In genomic region chr13:37109080-37109678, GRCh38 we compare ENCODE assay signal across 8 cellular contexts. TPM values are rescaled to one million over a fixed set of nuclear protein-coding genes. Genes with fewer than 3 reads are reported as not detected.
DNase-seq lines count a peak whose midpoint lies in the region; ATAC-seq, FAIRE-seq and TF ChIP-seq lines count a peak whose summit lies in the region.

No MANE protein-coding gene starts in this region.

- no peak overlapping the region for H4K91ac ChIP-seq in trophoblast cell (ENCODE audit: low read depth, low read length)

- H3K9me3 ChIP-seq in trophoblast cell (ENCODE audit: insufficient read depth, low read depth, low read length) = peaks cover 2% of the 10 kb centered on the region

- H3K18ac ChIP-seq in trophoblast cell (ENCODE audit: low read length) = no peak overlapping the region

- H4K8ac ChIP-seq in trophoblast cell (ENCODE audit: low read depth, low read length) = no peak overlapping the region

- H3K79me1 ChIP-seq in trophoblast cell (ENCODE audit: low read length) = no peaks in the 10 kb centered on the region

- no peak overlapping the region for H3K4me2 ChIP-seq in trophoblast cell (ENCODE audit: low read length)

- no peak overlapping the region for H3K9ac ChIP-seq in trophoblast cell (ENCODE audit: low read length)

- H2BK12ac ChIP-seq in trophoblast cell (ENCODE audit: low read length) = no peak overlapping the region

- H2BK5ac ChIP-seq in trophoblast cell (ENCODE audit: low read depth, low read length, poor library complexity) = no peak overlapping the region

- no peak overlapping the region for H2AK5ac ChIP-seq in trophoblast cell (ENCODE audit: low read length)

- no peak overlapping the region for H4K12ac ChIP-seq in trophoblast cell (ENCODE audit: low read depth, low read length)

- H2AFZ ChIP-seq in trophoblast cell (ENCODE audit: insufficient read depth, low read length, poor library complexity) = no peak overlapping the region

- DNase-seq in AG08395 (ENCODE audit: low spot score) (peak; percentile 51), RCC 7860 (ENCODE audit: low spot score) (no peak), fibroblast of mammary gland (ENCODE audit: low read depth) (peak; percentile 65), trophoblast cell (peak; percentile 30 to 65), H54 (ENCODE audit: insufficient read length, low spot score) (no peak)
- DNase-seq in activated CD4-positive, alpha-beta T cell treated with anti-CD3 and anti-CD28 coated beads for 1 hour = no peak
- DNase-seq in activated CD8-positive, alpha-beta memory T cell treated with anti-CD3 and anti-CD28 coated beads for 24 hours = no peak

- H3K4me3 ChIP-seq in fibroblast of mammary gland (ENCODE audit: control insufficient read depth, low read depth, low read length) = no peak overlapping the region
- no peak overlapping the region for H3K4me3 ChIP-seq in trophoblast cell (ENCODE audit: low read depth, low read length)

- TF ChIP-seq POLR2A in H54 (IDR thresholded peaks at IDR 0.05; ENCODE audit: low read depth, low read length) = no peak

- no peaks in the 10 kb centered on the region for H3K79me2 ChIP-seq in trophoblast cell (ENCODE audit: control insufficient read depth, insufficient read depth, low read length, poor library complexity)

- peak; percentile 80 for TF ChIP-seq CTCF in fibroblast of mammary gland (conservative IDR thresholded peaks at IDR 0.05; ENCODE audit: control insufficient read depth, insufficient read depth, low read depth, low read length)

- H3K27ac ChIP-seq in trophoblast cell (ENCODE audit: low read depth, low read length) = no peak overlapping the region

- H3K36me3 ChIP-seq in trophoblast cell (ENCODE audit: control insufficient read depth in 1 of 2, insufficient read depth in 2 of 2, low read length in 2 of 2) = no peaks in the 10 kb centered on the region

- H3K4me1 ChIP-seq in trophoblast cell (ENCODE audit: control insufficient read depth in 1 of 2, insufficient read depth in 2 of 2, low read length in 2 of 2) = peaks cover 0 to 2% of the 10 kb centered on the region in 2 experiments

- no peak overlapping the region for H3K23ac ChIP-seq in trophoblast cell (ENCODE audit: low read length)

- peak; percentile 64 for ATAC-seq in GM18868 (IDR thresholded peaks at IDR 0.05; ENCODE audit: unreplicated experiment)

- no peak overlapping the region for H3K14ac ChIP-seq in trophoblast cell (ENCODE audit: low read length)

- no peak overlapping the region for H3K4ac ChIP-seq in trophoblast cell (ENCODE audit: low read depth, low read length)

- WGBS in trophoblast cell (ENCODE audit: extremely low coverage, insufficient coverage, insufficient read length) = no CpG with 5 or more reads among the region's 1 CpG

- H3K27me3 ChIP-seq in trophoblast cell (ENCODE audit: insufficient read depth, low read length) = no peaks in the 10 kb centered on the region

- H2BK120ac ChIP-seq in trophoblast cell (ENCODE audit: insufficient read depth, low read length, poor library complexity) = no peak overlapping the region

- FAIRE-seq in RCC 7860 (lab: Jason Lieb, UNC) = peak; percentile 55
- FAIRE-seq in H54 (lab: Jason Lieb, UNC) = no peak

RNA-seq across cellular contexts. Expression of gene CSNK1A1L, which starts 3.7 kb away (rescaled TPM):
- not detected in 2 replicates for polyA plus RNA-seq in trophoblast cell (2013)

RNA-seq across cellular contexts. Expression of gene SUPT20H, which starts 49.7 kb away (rescaled TPM):
- 86.7 and 88.4 TPM in 2 replicates for polyA plus RNA-seq in trophoblast cell (2013)

Comparison
In these comparisons a context has a peak if more than half of its experiments do, and no peak if none do; other contexts are left out.
1. DNase-seq: peak in AG08395 (single experiment), fibroblast of mammary gland (single experiment) and trophoblast cell (2 of 2); none in RCC 7860 (single experiment), activated CD4-positive, alpha-beta T cell treated with anti-CD3 and anti-CD28 coated beads for 1 hour (single experiment), H54 (single experiment) and activated CD8-positive, alpha-beta memory T cell treated with anti-CD3 and anti-CD28 coated beads for 24 hours (single experiment).